Comparison of ENCODE assay signal across 8 cellular contexts in genomic region chr7:99505324-99505662, GRCh38. TPM values are rescaled to one million over a fixed set of nuclear protein-coding genes. Genes with fewer than 3 reads are reported as not detected.
A peak's percentile ranks its signal among the peaks of the same experiment; 100 is the strongest.
DNase-seq lines count a peak whose midpoint lies in the region; ATAC-seq and TF ChIP-seq lines count a peak whose summit lies in the region.

No MANE protein-coding gene starts in this region.

- H3K27me3 Mint-ChIP-seq in activated CD4-positive, alpha-beta T cell treated with anti-CD3 and anti-CD28 coated beads, Interleukin-2, amount 10 ng/mL, durations not matched to agents 7 days and 5 days, result no peaks in the 10 kb centered on the region

- H4K20me1 ChIP-seq in fibroblast of lung (ENCODE audit: control insufficient read depth, extremely low read depth, insufficient read depth, low read length), result no peaks in the 10 kb centered on the region

- H3K79me2 ChIP-seq in fibroblast of lung (ENCODE audit: control insufficient read depth, insufficient read depth, low read length), result peaks cover 37% of the 10 kb centered on the region

- peak overlapping the region; percentile 99 for H3K27ac Mint-ChIP-seq in activated CD4-positive, alpha-beta T cell treated with anti-CD3 and anti-CD28 coated beads, Interleukin-2, amount 10 ng/mL, durations not matched to agents 7 days and 5 days

- CTCF ChIA-PET in activated CD4-positive, alpha-beta T cell treated with anti-CD3 and anti-CD28 coated beads, Interleukin-2, amount 10 ng/mL, durations not matched to agents 7 days and 5 days (lab: Charles Lee), result interaction anchor here (1.5 to 2.1 kb wide), 2 partner anchors 10 to 53 kb away, joined by 4 to 6 read pairs; partner anchors contain the start of gene ZNF655
- CTCF ChIA-PET in RWPE1 (lab: Yijun Ruan, JAX), result no interaction called here

- peaks cover 29% of the 10 kb centered on the region for H3K4me1 Mint-ChIP-seq in activated CD4-positive, alpha-beta T cell treated with anti-CD3 and anti-CD28 coated beads, Interleukin-2, amount 10 ng/mL, durations not matched to agents 7 days and 5 days

- H3K4me3 ChIP-seq in fibroblast of lung (replicated peaks in 1 of 4; ENCODE audit: control extremely low read depth in 1 of 4, insufficient read depth in 1 of 4, low read depth in 3 of 4, low read length in 4 of 4), result peak overlapping the region; percentile 63 to 97 (median 86)
- H3K4me3 ChIP-seq in skeletal muscle cell (ENCODE audit: low read depth, low read length), result peak overlapping the region; percentile 89

- peak overlapping the region; percentile 71 for H3K4me2 ChIP-seq in fibroblast of lung (ENCODE audit: extremely low read depth, insufficient read depth, low read length)

- H3K9me3 Mint-ChIP-seq in activated CD4-positive, alpha-beta T cell treated with anti-CD3 and anti-CD28 coated beads, Interleukin-2, amount 10 ng/mL, durations not matched to agents 7 days and 5 days, result no peaks in the 10 kb centered on the region

- peak overlapping the region; percentile 93 for H3K27ac ChIP-seq in RWPE1
- peak overlapping the region; percentile 89 for H3K27ac ChIP-seq in fibroblast of lung (ENCODE audit: insufficient read depth, low read length)

- no peaks in the 10 kb centered on the region for H3K9me3 ChIP-seq in fibroblast of lung (ENCODE audit: control insufficient read depth, insufficient read depth, low read depth, low read length)

- peak overlapping the region; percentile 79 for H3K9ac ChIP-seq in fibroblast of lung (ENCODE audit: insufficient read depth, low read length)

- TF ChIP-seq CTCF in RWPE1 (conservative IDR thresholded peaks at IDR 0.05; ENCODE audit: low read depth), result no peak
- TF ChIP-seq CTCF in fibroblast of lung (conservative IDR thresholded peaks at IDR 0.05 in 1 of 2, IDR thresholded peaks at IDR 0.05 in 1 of 2; ENCODE audit: low read depth in 1 of 2, low read length in 2 of 2), result no peak

- H2AFZ ChIP-seq in fibroblast of lung (ENCODE audit: low read length), result no peak overlapping the region

- POLR2A ChIA-PET in activated CD4-positive, alpha-beta T cell treated with anti-CD3 and anti-CD28 coated beads, Interleukin-2, amount 10 ng/mL, durations not matched to agents 7 days and 5 days (lab: Charles Lee), result no interaction called here
- POLR2A ChIA-PET in RWPE1 (lab: Yijun Ruan, JAX; ENCODE audit: low non-redundant PET), result interaction anchor here (0.5 to 0.7 kb wide), 6 partner anchors 17 to 103 kb away, joined by 3 to 6 read pairs (median 4); no protein-coding TSS in a partner anchor

- no peak for ATAC-seq in HG02938 (IDR thresholded peaks at IDR 0.05; ENCODE audit: unreplicated experiment)

- H3K36me3 ChIP-seq in fibroblast of lung (ENCODE audit: control insufficient read depth, insufficient read depth, low read length), result no peaks in the 10 kb centered on the region

- peaks cover 21% of the 10 kb centered on the region for H3K36me3 Mint-ChIP-seq in activated CD4-positive, alpha-beta T cell treated with anti-CD3 and anti-CD28 coated beads, Interleukin-2, amount 10 ng/mL, durations not matched to agents 7 days and 5 days (ENCODE audit: low read depth)

- H3K27me3 ChIP-seq in fibroblast of lung (ENCODE audit: control insufficient read depth, insufficient read depth, low read length), result no peaks in the 10 kb centered on the region

- no peak for DNase-seq in activated CD4-positive, alpha-beta T cell treated with anti-CD3 and anti-CD28 coated beads, Interleukin-2, amount 10 ng/mL, durations not matched to agents 7 days and 5 days
- DNase-seq in activated CD4-positive, alpha-beta T cell treated with anti-CD3 and anti-CD28 coated beads, Interleukin-2, amount 50 U/mL, for 4 hours, result no peak
- DNase-seq in RWPE1 (ENCODE audit: low spot score), result no peak
- no peak for DNase-seq in fibroblast of lung (ENCODE audit: low read depth in 2 of 2)
- no peak for DNase-seq in skeletal muscle cell (ENCODE audit: low read depth)
- no peak for DNase-seq in middle frontal gyrus (ENCODE audit: extremely low spot score, low spot score)
- DNase-seq in NCI-H510A (lab: John Stamatoyannopoulos, UW), result no peak

- peaks cover 3% of the 10 kb centered on the region for H3K4me1 ChIP-seq in fibroblast of lung (ENCODE audit: control insufficient read depth, extremely low read depth, insufficient read depth, low read length)

- peak overlapping the region; percentile 92 for H3K4me3 Mint-ChIP-seq in activated CD4-positive, alpha-beta T cell treated with anti-CD3 and anti-CD28 coated beads, Interleukin-2, amount 10 ng/mL, durations not matched to agents 7 days and 5 days

RNA-seq across cellular contexts. Expression of gene ZKSCAN5, which starts 0.8 kb away (rescaled TPM):
- 10 to 100 TPM; 14.1 to 15.2 TPM for total RNA-seq in activated CD4-positive, alpha-beta T cell treated with anti-CD3 and anti-CD28 coated beads, Interleukin-2, amount 10 ng/mL, durations not matched to agents 7 days and 5 days
- total RNA-seq in fibroblast of lung, result 13.6 and 17.5 TPM in 2 replicates
- polyA plus RNA-seq in fibroblast of lung, result 9.6 and 10.4 TPM in 2 replicates
- polyA plus RNA-seq in fibroblast of lung (2012), result 7.8 and 8.0 TPM in 2 replicates
- 5.1 and 15.3 TPM in 2 replicates for polyA minus RNA-seq in fibroblast of lung (ENCODE audit: low replicate concordance)

RNA-seq across cellular contexts. Expression of gene ZNF394, which starts 5.2 kb away (rescaled TPM):
- total RNA-seq in activated CD4-positive, alpha-beta T cell treated with anti-CD3 and anti-CD28 coated beads, Interleukin-2, amount 10 ng/mL, durations not matched to agents 7 days and 5 days, result 10 to 100 TPM; 52.1 to 53.1 TPM
- 20.1 and 22.1 TPM in 2 replicates for total RNA-seq in fibroblast of lung
- polyA plus RNA-seq in fibroblast of lung, result 9.1 and 9.5 TPM in 2 replicates
- 10.2 and 10.3 TPM in 2 replicates for polyA plus RNA-seq in fibroblast of lung (2012)
- 3.8 TPM in 2 replicates for polyA minus RNA-seq in fibroblast of lung (ENCODE audit: low replicate concordance)

RNA-seq across cellular contexts. Expression of gene ZNF789, which starts 32.6 kb away (rescaled TPM):
- total RNA-seq in activated CD4-positive, alpha-beta T cell treated with anti-CD3 and anti-CD28 coated beads, Interleukin-2, amount 10 ng/mL, durations not matched to agents 7 days and 5 days, result 10 to 100 TPM; 28.1 to 28.2 TPM
- 2.3 and 4.8 TPM in 2 replicates for total RNA-seq in fibroblast of lung
- 5.5 and 8.7 TPM in 2 replicates for polyA plus RNA-seq in fibroblast of lung
- polyA plus RNA-seq in fibroblast of lung (2012), result 3.8 and 6.3 TPM in 2 replicates
- polyA minus RNA-seq in fibroblast of lung (ENCODE audit: low replicate concordance), result 2.7 and 15.4 TPM in 2 replicates

RNA-seq across cellular contexts. Expression of gene ATP5MF, which starts 39.3 kb away (rescaled TPM):
- 100 to 1,000 TPM; 369 to 370 TPM for total RNA-seq in activated CD4-positive, alpha-beta T cell treated with anti-CD3 and anti-CD28 coated beads, Interleukin-2, amount 10 ng/mL, durations not matched to agents 7 days and 5 days
- total RNA-seq in fibroblast of lung, result 269 and 296 TPM in 2 replicates
- polyA plus RNA-seq in fibroblast of lung, result 2,326 and 2,573 TPM in 2 replicates
- 1,014 and 1,076 TPM in 2 replicates for polyA plus RNA-seq in fibroblast of lung (2012)
- polyA minus RNA-seq in fibroblast of lung (ENCODE audit: low replicate concordance), result 47.8 and 72.0 TPM in 2 replicates

RNA-seq across cellular contexts. Expression of gene FAM200A, which starts 46.6 kb away (rescaled TPM):
- 1 to 10 TPM; 4.9 to 5.4 TPM for total RNA-seq in activated CD4-positive, alpha-beta T cell treated with anti-CD3 and anti-CD28 coated beads, Interleukin-2, amount 10 ng/mL, durations not matched to agents 7 days and 5 days
- 8.2 and 9.7 TPM in 2 replicates for total RNA-seq in fibroblast of lung
- 8.8 and 9.0 TPM in 2 replicates for polyA plus RNA-seq in fibroblast of lung
- 5.3 TPM in 2 replicates for polyA plus RNA-seq in fibroblast of lung (2012)
- polyA minus RNA-seq in fibroblast of lung (ENCODE audit: low replicate concordance), result 0.98 and 2.0 TPM in 2 replicates
